7 cellular contexts compared by ENCODE assay signal in the genomic region with DNA sequence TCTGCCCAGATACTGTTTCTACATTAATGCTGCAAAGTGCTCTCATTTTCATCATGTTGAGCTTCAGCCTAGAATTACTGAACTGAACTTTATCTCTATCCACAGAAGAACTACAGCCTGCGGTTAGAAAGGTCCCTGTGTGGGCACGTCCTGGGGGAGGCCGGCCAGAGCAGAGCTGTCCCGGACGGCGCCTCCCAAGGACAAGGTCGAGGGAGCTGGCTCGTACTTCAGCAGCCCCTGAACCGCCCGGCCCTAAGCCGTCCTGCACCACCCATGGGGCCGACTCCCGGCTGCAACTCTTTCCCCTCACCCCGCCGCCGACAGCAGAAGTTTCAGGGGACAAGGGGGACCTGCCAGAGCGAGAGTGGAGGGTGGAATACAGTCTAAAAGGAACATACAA. TPM values are rescaled to one million over a fixed set of nuclear protein-coding genes. Genes with fewer than 3 reads are reported as not detected.
DNase-seq lines count a peak whose midpoint lies in the region; ATAC-seq, FAIRE-seq and TF ChIP-seq lines count a peak whose summit lies in the region.
"Not testable (repeated sequence)": the region's sequence is repeated elsewhere in the genome, so short reads cannot be mapped to it uniquely, and the experiment has no call there.
"Had no signal": no experiment of that assay in that cellular context is flagged by ENCODE, and none has a peak within 500 bp of the region (broad histone marks: within the 10 kb centered on the region; RNA-seq: fewer than 3 reads in every experiment).

No MANE protein-coding gene starts in this region.

- not testable (repeated sequence) for TF ChIP-seq RAD21 in K562 (CRISPR knock-in tag; conservative IDR thresholded peaks at IDR 0.05 in 1 of 2, IDR thresholded peaks at IDR 0.05 in 1 of 2)

- H3K9me1 ChIP-seq in K562 (ENCODE audit: control insufficient read depth, insufficient read depth, low read length), result not testable (repeated sequence)

- ATAC-seq in GM23338 (peak; percentile 79), SK-N-SH treated with all-trans-retinoic acid at 6 μM for 48 hours (0 out of 3 replicates have a peak, but pooled peaks have one; percentile 11), K562 (peak; percentile 77), right cardiac atrium (peak; percentile 36 to 52), sciatic nerve (peak; percentile 24), upper lobe of right lung (peak; percentile 18)

- TF ChIP-seq POLR2A in K562 (conservative IDR thresholded peaks at IDR 0.05), result not testable (repeated sequence)

- not testable (repeated sequence) for TF ChIP-seq CTCF in GM23338 (conservative IDR thresholded peaks at IDR 0.05; ENCODE audit: low read depth in 2 of 2); K562 (IDR thresholded peaks at IDR 0.05 in 2 of 3, conservative IDR thresholded peaks at IDR 0.05 in 1 of 3; ENCODE audit: insufficient read depth in 2 of 3, low read depth in 1 of 3, low read length in 3 of 3); upper lobe of right lung (IDR thresholded peaks at IDR 0.05)

- H3K9me2 ChIP-seq in GM23338 (ENCODE audit: insufficient read depth), result not testable (repeated sequence)

- not testable (repeated sequence) for H3K27ac Mint-ChIP-seq in GM23338

- WGBS in K562 (ENCODE audit: insufficient coverage, low coverage, missing lambda C conversion rate), result no CpG with 5 or more reads among the region's 17 CpGs
- no CpG with 5 or more reads among the region's 17 CpGs for WGBS in right cardiac atrium

- POLR2A ChIA-PET in K562 (lab: Yijun Ruan, JAX), result not testable (repeated sequence)

- not testable (repeated sequence) for H3K27ac ChIP-seq in GM23338 (ENCODE audit: low read depth); K562 (ENCODE audit: extremely low read depth, low read depth, low read length); right cardiac atrium (ENCODE audit: low read length); upper lobe of right lung

- not testable (repeated sequence) for H3K79me2 ChIP-seq in GM23338 (replicated peaks; ENCODE audit: insufficient read depth); K562 (ENCODE audit: control insufficient read depth, insufficient read depth, low read length)

- H3K4me3 ChIP-seq in GM23338; K562; right cardiac atrium (ENCODE audit: low read length); upper lobe of right lung: not testable (repeated sequence)

- H3K36me3 Mint-ChIP-seq in GM23338 (ENCODE audit: low read depth), result not testable (repeated sequence)

- H3K27me3 Mint-ChIP-seq in GM23338 (ENCODE audit: insufficient read depth, low read depth, poor library complexity), result not testable (repeated sequence)

- H3K9me3 ChIP-seq in K562 (replicated peaks; ENCODE audit: control insufficient read depth, insufficient read depth, low read depth, low read length); right cardiac atrium (ENCODE audit: control insufficient read depth, low read length); upper lobe of right lung: not testable (repeated sequence)

- intact Hi-C loops in K562 (cut with micrococcal nuclease); right cardiac atrium (cut with DNase I); sciatic nerve (cut with DNase I); upper lobe of right lung (cut with DNase I): not testable (repeated sequence)

- H3K9me3 Mint-ChIP-seq in GM23338, result not testable (repeated sequence)

- CTCF ChIA-PET in K562 (lab: Yijun Ruan, JAX; ENCODE audit: low intra/inter-chr PET ratio), result not testable (repeated sequence)

- H3K4me1 ChIP-seq in GM23338 (ENCODE audit: insufficient read depth); K562 (replicated peaks in 1 of 2; ENCODE audit: control insufficient read depth in 2 of 2, insufficient read depth in 2 of 2, low read length in 2 of 2); right cardiac atrium (ENCODE audit: control insufficient read depth, insufficient read depth, low read length); upper lobe of right lung: not testable (repeated sequence)

- not testable (repeated sequence) for H3K9ac ChIP-seq in K562 (ENCODE audit: insufficient read depth in 1 of 2, low read depth in 2 of 2, low read length in 2 of 2)

- H3F3A ChIP-seq in GM23338 (replicated peaks; ENCODE audit: low read depth), result not testable (repeated sequence)

- in situ Hi-C loops in K562 (cut with MboI), result not testable (repeated sequence)

- peak; percentile 19 for FAIRE-seq in K562 (lab: Jason Lieb, UNC)

- not testable (repeated sequence) for H3K27me3 ChIP-seq in GM23338 (ENCODE audit: insufficient read depth); K562 (ENCODE audit: control insufficient read depth in 2 of 2, insufficient read depth in 2 of 2, low read length in 2 of 2); right cardiac atrium (ENCODE audit: control insufficient read depth, insufficient read depth); upper lobe of right lung

- not testable (repeated sequence) for H3K4me1 Mint-ChIP-seq in GM23338

- not testable (repeated sequence) for H2AFZ ChIP-seq in GM23338; K562 (ENCODE audit: low read depth, low read length)

- not testable (repeated sequence) for DNase-seq in GM23338 (ENCODE audit: low spot score); K562 (ENCODE audit: extremely low read depth in 1 of 4, low spot score in 3 of 4); right cardiac atrium; sciatic nerve (ENCODE audit: low spot score); upper lobe of right lung

- not testable (repeated sequence) for H3K4me2 ChIP-seq in GM23338; K562 (ENCODE audit: insufficient read depth, low read length)

- not testable (repeated sequence) for TF ChIP-seq EP300 in K562 (IDR thresholded peaks at IDR 0.05; ENCODE audit: low read length)

- BruUV-seq in K562 (replicated peaks; lab: Mats Ljungman, UMichigan), result not testable (repeated sequence)

- H4K20me1 ChIP-seq in GM23338 (replicated peaks; ENCODE audit: insufficient read depth); K562 (replicated peaks; ENCODE audit: control insufficient read depth, insufficient read depth, low read length): not testable (repeated sequence)

- H3K36me3 ChIP-seq in GM23338 (ENCODE audit: insufficient read depth); K562 (ENCODE audit: control insufficient read depth, insufficient read depth, low read length); upper lobe of right lung: not testable (repeated sequence)

- H3K4me3 Mint-ChIP-seq in GM23338, result not testable (repeated sequence)

RNA-seq across cellular contexts. Expression of gene LRRC61, which starts 54.4 kb away (rescaled TPM):
- 67.6 and 75.2 TPM in 2 replicates for total RNA-seq in GM23338 (2014; rRNA removed; shearing (Covaris generic))
- polyA plus RNA-seq in GM23338 (2016; fragmentation: Nextera tagmentation; extraction: Ambion mirVana) (29.7 and 34.7 TPM in 2 replicates), K562 (2011; rRNA removed) (54.3 and 76.9 TPM in 2 replicates), K562 (2014; fragmentation: Illumina TruSeq; extraction: Trizol) (18.4 and 35.6 TPM in 2 replicates), K562 (2014; fragmentation: Nextera tagmentation; extraction: Ambion mirVana) (1 to 10 TPM; 1.3 to 1.7 TPM), K562 (2014; rRNA removed) (42.0 and 46.5 TPM in 2 replicates), right cardiac atrium (4.4 TPM)
- 114 and 182 TPM in 2 replicates for total RNA-seq in K562 (2011; cell fraction: chromatin; rRNA removed; ENCODE audit: low replicate concordance)
- 129 and 134 TPM in 2 replicates for total RNA-seq in K562 (2011; cell fraction: nucleolus; rRNA removed)
- total RNA-seq in K562 (2011; cell fraction: nucleoplasm; rRNA removed), result 113 and 123 TPM in 2 replicates
- total RNA-seq in K562 (2014; rRNA removed) (55.2 and 67.6 TPM in 2 replicates), K562 (2014; rRNA removed; fragmentation: Illumina TruSeq; extraction: Trizol) (16.8 and 18.7 TPM in 2 replicates), K562 (2015; rRNA removed; fragmentation: Illumina TruSeq; extraction: Trizol) (35.2 and 37.8 TPM in 2 replicates), K562 (2021) (49.5 and 50.6 TPM in 2 replicates), right cardiac atrium (1 to 10 TPM; 5.7 to 8.0 (median 6.2) TPM), sciatic nerve (5.8 TPM), upper lobe of right lung (10.2 TPM)
- 138 and 194 TPM in 2 replicates for polyA plus RNA-seq in K562 (2011; cell fraction: cytosol; rRNA removed)
- polyA plus RNA-seq in K562 (2011; cell fraction: nucleus; rRNA removed), result 125 and 205 TPM in 2 replicates
- 81.4 and 86.4 TPM in 2 replicates for polyA plus RNA-seq in K562 (2012)
- polyA minus RNA-seq in K562 (2011; rRNA and poly(A)+ RNA removed), result 44.8 and 55.6 TPM in 2 replicates
- 94.8 and 130 TPM in 2 replicates for polyA minus RNA-seq in K562 (2011; cell fraction: cytosol; rRNA and poly(A)+ RNA removed)
- 89.0 and 106 TPM in 2 replicates for polyA minus RNA-seq in K562 (2011; cell fraction: nucleus; rRNA and poly(A)+ RNA removed)
- total RNA-seq: A172 had no signal

RNA-seq across cellular contexts. Expression of gene ACTR3C, which starts 54.5 kb away (rescaled TPM):
- total RNA-seq in GM23338 (2014; rRNA removed; shearing (Covaris generic)), result 1.5 and 5.8 TPM in 2 replicates
- polyA plus RNA-seq in GM23338 (2016; fragmentation: Nextera tagmentation; extraction: Ambion mirVana), result 1.8 and 3.5 TPM in 2 replicates
- 118 and 124 TPM in 2 replicates for total RNA-seq in K562 (2011; cell fraction: chromatin; rRNA removed; ENCODE audit: low replicate concordance)
- 77.7 and 87.2 TPM in 2 replicates for total RNA-seq in K562 (2011; cell fraction: nucleolus; rRNA removed)
- 81.8 and 110 TPM in 2 replicates for total RNA-seq in K562 (2011; cell fraction: nucleoplasm; rRNA removed)
- total RNA-seq in K562 (2014; rRNA removed), result 12.1 and 12.9 TPM in 2 replicates
- 14.2 and 16.9 TPM in 2 replicates for total RNA-seq in K562 (2014; rRNA removed; fragmentation: Illumina TruSeq; extraction: Trizol)
- total RNA-seq in K562 (2015; rRNA removed; fragmentation: Illumina TruSeq; extraction: Trizol), result 14.8 and 16.8 TPM in 2 replicates
- total RNA-seq in K562 (2021), result 10.0 and 10.8 TPM in 2 replicates
- 28.1 and 35.4 TPM in 2 replicates for polyA plus RNA-seq in K562 (2011; rRNA removed)
- polyA plus RNA-seq in K562 (2011; cell fraction: cytosol; rRNA removed), result 13.0 and 26.1 TPM in 2 replicates
- 30.3 and 45.3 TPM in 2 replicates for polyA plus RNA-seq in K562 (2011; cell fraction: nucleus; rRNA removed)
- polyA plus RNA-seq in K562 (2012), result 13.2 and 18.9 TPM in 2 replicates
- polyA plus RNA-seq in K562 (2014; fragmentation: Illumina TruSeq; extraction: Trizol), result 12.2 and 13.4 TPM in 2 replicates
- 10 to 100 TPM in 1 of 2 experiments, 1 to 10 TPM in 1; 9.0 to 13.3 TPM for polyA plus RNA-seq in K562 (2014; fragmentation: Nextera tagmentation; extraction: Ambion mirVana)
- 14.9 and 16.9 TPM in 2 replicates for polyA plus RNA-seq in K562 (2014; rRNA removed)
- 61.6 and 72.6 TPM in 2 replicates for polyA minus RNA-seq in K562 (2011; rRNA and poly(A)+ RNA removed)
- 16.9 and 22.1 TPM in 2 replicates for polyA minus RNA-seq in K562 (2011; cell fraction: cytosol; rRNA and poly(A)+ RNA removed)
- polyA minus RNA-seq in K562 (2011; cell fraction: nucleus; rRNA and poly(A)+ RNA removed), result 75.1 and 126 TPM in 2 replicates
- total RNA-seq in right cardiac atrium, result 1 to 10 TPM; 4.5 to 7.4 (median 5.5) TPM
- polyA plus RNA-seq in right cardiac atrium, result 4.2 TPM
- total RNA-seq in sciatic nerve, result 3.3 TPM
- total RNA-seq in upper lobe of right lung, result 20.1 TPM

Comparison
In these comparisons a context has a peak if more than half of its experiments do, and no peak if none do; other contexts are left out.
1. ATAC-seq: peak in every context shown above with its lines; median percentile 79 in GM23338; 77 in K562; 44 in right cardiac atrium; 24 in sciatic nerve; 18 in upper lobe of right lung; 11 in SK-N-SH treated with all-trans-retinoic acid at 6 μM for 48 hours.